1 cellular context compared by ENCODE assay signal in the genomic region with DNA sequence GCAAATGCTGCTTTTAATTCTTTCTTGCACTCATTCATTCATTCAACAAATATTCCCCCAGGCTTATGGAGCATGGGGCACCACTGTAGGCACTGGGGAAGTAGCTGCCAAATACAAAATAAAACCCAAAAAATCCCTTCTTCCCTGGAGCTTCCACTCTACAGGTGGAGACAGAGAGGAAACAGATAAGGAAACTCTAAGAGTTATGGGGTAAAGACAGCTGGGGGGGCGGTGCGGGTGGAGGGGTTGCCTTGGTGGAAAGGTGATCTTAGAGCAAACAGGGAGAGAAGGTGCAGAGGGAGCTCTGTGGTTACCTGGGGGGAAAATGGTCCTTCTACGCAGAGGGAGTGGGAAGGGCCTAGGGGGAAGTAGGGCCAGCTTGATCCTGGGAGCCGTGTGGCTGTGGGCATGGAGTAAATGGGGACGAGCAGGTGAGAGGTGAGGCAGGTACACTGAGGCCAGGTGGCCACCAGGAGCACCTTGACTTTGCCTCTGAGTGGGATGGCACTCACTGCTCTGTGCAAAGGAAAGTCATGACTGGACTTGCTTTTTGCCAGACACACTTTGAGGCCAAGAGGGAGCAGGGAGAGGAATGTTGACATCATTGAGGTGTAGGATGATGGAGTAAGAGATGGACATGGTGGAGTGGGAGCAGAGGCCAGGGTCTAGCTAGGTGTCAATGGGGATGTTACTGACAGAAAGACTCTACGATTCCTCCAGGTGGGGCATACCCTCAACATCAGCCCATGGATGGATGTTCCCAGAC.
TF ChIP-seq lines count a peak whose summit lies in the region.

No MANE protein-coding gene starts in this region.

TF ChIP-seq in K562, 482 proteins besides CTCF, POLR2A, EP300 and RAD21 (continued from another document):
- TF ChIP-seq VEZF1 (CRISPR knock-in tag; IDR thresholded peaks at IDR 0.05) (peak; percentile 54), MEIS2 (IDR thresholded peaks at IDR 0.05; ENCODE audit: partially characterized antibody) (peak; percentile 59), ZEB2 (IDR thresholded peaks at IDR 0.05) (peak; percentile 49), PBX2 (CRISPR knock-in tag; IDR thresholded peaks at IDR 0.05; ENCODE audit: low read depth) (no peak), PBX2 (tag; conservative IDR thresholded peaks at IDR 0.05; ENCODE audit: low read depth) (peak; percentile 46; the same call in 1 of the 2 replicates)
